ENCODE assay signal across 1 cellular context in genomic region chr15:68227806-68228142, GRCh38.
TF ChIP-seq lines count a peak whose summit lies in the region.

No MANE protein-coding gene starts in this region.

TF ChIP-seq in GM12878, 131 proteins besides CTCF, POLR2A, EP300 and RAD21:
- no peak for TF ChIP-seq E4F1 (IDR thresholded peaks at IDR 0.05; ENCODE audit: borderline replicate concordance, partially characterized antibody)
- TF ChIP-seq NFYA (IDR thresholded peaks at IDR 0.05; ENCODE audit: borderline replicate concordance, low read depth, low read length), result no peak
- TF ChIP-seq TBL1XR1 (IDR thresholded peaks at IDR 0.05; ENCODE audit: low read depth, low read length), result no peak
- no peak for TF ChIP-seq BCL11A (IDR thresholded peaks at IDR 0.05; ENCODE audit: low read depth, low read length)
- TF ChIP-seq NKRF (conservative IDR thresholded peaks at IDR 0.05), result no peak
- no peak for TF ChIP-seq NRF1 (conservative IDR thresholded peaks at IDR 0.05; ENCODE audit: low read depth, low read length)
- no peak for TF ChIP-seq JUNB (IDR thresholded peaks at IDR 0.05)
- TF ChIP-seq SIN3A (IDR thresholded peaks at IDR 0.05; ENCODE audit: low read depth, low read length), result no peak
- no peak for TF ChIP-seq TCF12 (IDR thresholded peaks at IDR 0.05; ENCODE audit: low read depth, low read length)
- TF ChIP-seq ZNF274 (IDR thresholded peaks at IDR 0.05; ENCODE audit: insufficient read depth, insufficient read length), result no peak
- TF ChIP-seq KAT2A (conservative IDR thresholded peaks at IDR 0.05; ENCODE audit: control insufficient read depth, low read depth, low read length), result no peak
- TF ChIP-seq HDAC2 (IDR thresholded peaks at IDR 0.05), result no peak
- no peak for TF ChIP-seq IKZF1 (conservative IDR thresholded peaks at IDR 0.05)
- TF ChIP-seq ATF2 (IDR thresholded peaks at IDR 0.05; ENCODE audit: low read length), result no peak
- no peak for TF ChIP-seq MLLT1 (IDR thresholded peaks at IDR 0.05)
- no peak for TF ChIP-seq CREM (IDR thresholded peaks at IDR 0.05; ENCODE audit: low read depth)
- TF ChIP-seq SPI1 (IDR thresholded peaks at IDR 0.05; ENCODE audit: borderline replicate concordance, insufficient read depth, low read depth, low read length), result no peak
- TF ChIP-seq E2F4 (IDR thresholded peaks at IDR 0.05; ENCODE audit: low read depth, low read length), result no peak
